7 cellular contexts compared by ENCODE assay signal in genomic region chr15:72342385-72342784, GRCh38. TPM values are rescaled to one million over a fixed set of nuclear protein-coding genes. Genes with fewer than 3 reads are reported as not detected.
A peak's percentile ranks its signal among the peaks of the same experiment; 100 is the strongest.
DNase-seq lines count a peak whose midpoint lies in the region; ATAC-seq and TF ChIP-seq lines count a peak whose summit lies in the region.

No MANE protein-coding gene starts in this region.

- DNase-seq in GM10248 (ENCODE audit: extremely low spot score) (no peak), MG63 (peak; percentile 4), left kidney (ENCODE audit: low read depth, low spot score) (peak; percentile 75)
- DNase-seq in activated naive CD4-positive, alpha-beta T cell treated with Interleukin-2 at 50 U/mL for 16 hours: peak; percentile 31

- peak; percentile 28 for TF ChIP-seq CTCF in GM10248 (IDR thresholded peaks at IDR 0.05; ENCODE audit: control extremely low read depth, extremely low read depth, low read depth, missing control alignments)

- POLR2A ChIA-PET in GM10248 (lab: Yijun Ruan, JAX): no interaction called here

- CTCF ChIA-PET in GM10248 (lab: Yijun Ruan, JAX): no interaction called here

- no peak overlapping the region for H3K4me3 ChIP-seq in MG63

- TF ChIP-seq POLR2A in GM18505 (IDR thresholded peaks at IDR 0.05; ENCODE audit: borderline replicate concordance, extremely low read depth, insufficient read depth, insufficient read length): no peak

- no peaks in the 10 kb centered on the region for H3K9me3 ChIP-seq in MG63

- ATAC-seq in GM18505 (IDR thresholded peaks at IDR 0.05; ENCODE audit: unreplicated experiment) (no peak), GM21360 (IDR thresholded peaks at IDR 0.05; ENCODE audit: unreplicated experiment) (no peak), GM21786 (IDR thresholded peaks at IDR 0.05; ENCODE audit: unreplicated experiment) (no peak)

- H3K27me3 ChIP-seq in MG63: no peaks in the 10 kb centered on the region

- peaks cover 25% of the 10 kb centered on the region for H3K36me3 ChIP-seq in MG63

RNA-seq across cellular contexts. Expression of gene CELF6, which starts 22.4 kb away (rescaled TPM):
- total RNA-seq in MG63 (2014; rRNA removed; shearing (Covaris generic); ENCODE audit: low replicate concordance): 1.1 TPM in 1 of 2 replicates, not detected in the other

RNA-seq across cellular contexts. Expression of gene HEXA, which starts 33.4 kb away (rescaled TPM):
- total RNA-seq in MG63 (2014; rRNA removed; shearing (Covaris generic); ENCODE audit: low replicate concordance): 93.1 and 153 TPM in 2 replicates

RNA-seq across cellular contexts. Expression of gene TMEM202, which starts 55.7 kb away (rescaled TPM):
- total RNA-seq in MG63 (2014; rRNA removed; shearing (Covaris generic); ENCODE audit: low replicate concordance): not detected in 2 replicates
